ENCODE assay signal across 9 cellular contexts in genomic region chr13:27909378-27909777, GRCh38. TPM values are rescaled to one million over a fixed set of nuclear protein-coding genes. Genes with fewer than 3 reads are reported as not detected.
"Had no signal": no experiment of that assay in that cellular context is flagged by ENCODE, and none has a peak within 500 bp of the region (broad histone marks: within the 10 kb centered on the region; RNA-seq: fewer than 3 reads in every experiment).

No MANE protein-coding gene starts in this region.

- ATAC-seq: GM12878 had no signal

- H3K4me3 ChIP-seq: GM12878 had no signal

- DNase-seq: GDM1, GF-D8 had no signal

- FAIRE-seq: G401.6, GM12878, GM12891, GM12892, GM18507, GM19239 had no signal

RNA-seq across cellular contexts. Expression of gene PDX1, which starts 10.4 kb away (rescaled TPM):
- total RNA-seq: G401, GM12878 had no signal

RNA-seq across cellular contexts. Expression of gene CDX2, which starts 59.7 kb away (rescaled TPM):
- polyA plus RNA-seq: GM12878 had no signal
